Comparison of ENCODE assay signal across 9 cellular contexts in the genomic region with DNA sequence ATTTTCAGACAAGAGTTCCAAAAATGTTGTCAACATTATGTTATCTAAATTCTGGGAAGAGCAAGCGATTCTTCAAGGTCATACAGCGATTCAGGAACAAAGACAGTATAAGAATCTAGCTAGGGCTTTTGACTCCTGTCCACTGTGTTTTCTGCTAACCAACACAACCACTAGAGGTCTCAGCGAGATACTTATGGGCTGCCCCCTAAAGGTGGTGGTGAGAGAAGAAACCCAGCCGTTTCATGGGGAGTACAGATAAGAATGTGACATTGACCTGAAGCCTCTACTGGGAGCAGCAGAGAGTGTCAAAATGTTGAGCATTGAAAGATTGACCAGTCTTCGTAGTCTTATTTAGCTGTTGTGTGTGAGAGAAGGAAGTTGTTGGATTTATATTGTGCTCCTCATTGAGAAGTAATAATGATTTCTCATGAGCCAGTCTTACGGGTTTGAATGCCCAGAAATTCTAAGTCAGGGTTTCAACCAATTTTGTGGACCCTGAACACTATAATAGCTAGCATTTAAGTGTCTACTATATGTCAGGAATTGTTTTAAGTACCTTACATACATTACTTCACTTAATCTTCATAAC.
DNase-seq lines count a peak whose midpoint lies in the region; ATAC-seq and TF ChIP-seq lines count a peak whose summit lies in the region.
"Had no signal": no experiment of that assay in that cellular context is flagged by ENCODE, and none has a peak within 500 bp of the region (broad histone marks: within the 10 kb centered on the region; RNA-seq: fewer than 3 reads in every experiment).

No MANE protein-coding gene starts in this region.

- no peaks in the 10 kb centered on the region for H3K9me2 ChIP-seq in HCT116 (ENCODE audit: insufficient read depth)

- WGBS in iPS DF 6.9 (ENCODE audit: insufficient coverage, insufficient read length) = no CpG with 5 or more reads among the region's 6 CpGs

- no peak for TF ChIP-seq POLR2A in HCT116 (IDR thresholded peaks at IDR 0.05; ENCODE audit: borderline replicate concordance, extremely low read depth, insufficient read depth, insufficient read length)

- H3K27me3 ChIP-seq in HCT116 (ENCODE audit: insufficient read depth, low read length) (no peaks in the 10 kb centered on the region), adipocyte (replicated peaks; ENCODE audit: control insufficient read depth, insufficient read depth, low read length) (no peaks in the 10 kb centered on the region), iPS DF 6.9 (ENCODE audit: control insufficient read depth, insufficient read depth, low read length) (no peaks in the 10 kb centered on the region)
- H3K27me3 ChIP-seq: BLaER1 had no signal

- H3K36me3 ChIP-seq in HCT116 (ENCODE audit: control insufficient read depth in 1 of 2, insufficient read depth in 2 of 2, low read length in 2 of 2) = no peaks in the 10 kb centered on the region
- H3K36me3 ChIP-seq in adipocyte (ENCODE audit: control insufficient read depth, insufficient read depth, low read length, severe bottlenecking) = no peaks in the 10 kb centered on the region
- H3K36me3 ChIP-seq in iPS DF 6.9 (ENCODE audit: control insufficient read depth, insufficient read depth, low read length) = no peaks in the 10 kb centered on the region
- H3K36me3 ChIP-seq: BLaER1 had no signal

- peaks cover 0 to 4% of the 10 kb centered on the region in 2 experiments; a peak in 2 of 4 replicates for H3K4me1 ChIP-seq in HCT116 (ENCODE audit: control insufficient read depth in 1 of 2, insufficient read depth in 2 of 2, low read length in 2 of 2)
- peaks cover 5% of the 10 kb centered on the region for H3K4me1 ChIP-seq in adipocyte (ENCODE audit: control insufficient read depth, insufficient read depth, low read length)
- H3K4me1 ChIP-seq in iPS DF 6.9 (ENCODE audit: control insufficient read depth, insufficient read depth, low read length) = no peaks in the 10 kb centered on the region; the same call in 1 of the 2 replicates
- H3K4me1 ChIP-seq: BLaER1 had no signal

- H3K9ac ChIP-seq in HCT116 (ENCODE audit: low read length) = no peak overlapping the region
- H3K9ac ChIP-seq in adipocyte (ENCODE audit: low read length) = no peak overlapping the region
- H3K9ac ChIP-seq: BLaER1 had no signal

- CTCF ChIA-PET in HCT116 (lab: Charles Lee) = interaction anchor here (0.6 to 2.3 kb wide), 17 partner anchors 9 to 208 kb away, joined by 3 to 14 read pairs (median 3); a partner anchor contains a TSS

- H3K27ac ChIP-seq in HCT116 (ENCODE audit: low read depth, low read length) (no peak overlapping the region), iPS DF 6.9 (ENCODE audit: low read length) (no peak overlapping the region)
- H3K27ac ChIP-seq: BLaER1 had no signal

- ATAC-seq in HCT116 = peak; percentile 100

- H3K79me2 ChIP-seq in HCT116 (ENCODE audit: insufficient read depth, low read length) = no peaks in the 10 kb centered on the region

- peak overlapping the region; percentile 87 for H2AFZ ChIP-seq in HCT116 (ENCODE audit: low read depth, low read length, poor library complexity, severe bottlenecking)

- DNase-seq in NK-92 treated with Interleukin-12 subunit alpha and Interleukin-12 subunit beta, amount 100 ng/mL, for 24 hours (lab: John Stamatoyannopoulos, UW) = peak; percentile 34
- DNase-seq in NK-92 (lab: John Stamatoyannopoulos, UW; ENCODE audit: unreplicated experiment) (no peak), HCT116 (ENCODE audit: low read depth, low spot score) (peak; percentile 75), M059J (ENCODE audit: low read depth) (peak; percentile 65), SIG-M5 treated with dmso at 0.1 percent for 504 hours (lab: John Stamatoyannopoulos, UW; ENCODE audit: unreplicated experiment) (peak; percentile 93), adipocyte (ENCODE audit: low read depth) (peak; percentile 42), iPS DF 6.9 (ENCODE audit: low read depth, low spot score) (peak; percentile 79)
- peak; percentile 11 to 42 for DNase-seq in stimulated activated CD4-positive, alpha-beta T cell treated with anti-CD3 and anti-CD28 coated beads, Interleukin-4, amount 100 ng/mL, for 4 hours

- H3K4me2 ChIP-seq in HCT116 (ENCODE audit: low read length) = peak overlapping the region; percentile 15; the same call in 1 of the 2 replicates
- H3K4me2 ChIP-seq: BLaER1 had no signal

- no TSS peak for BruUV-seq in HCT116 (replicated peaks; lab: Mats Ljungman, UMichigan)

- H3K9me3 ChIP-seq in HCT116 (ENCODE audit: control insufficient read depth in 1 of 2, insufficient read depth in 1 of 2, low read depth in 1 of 2, low read length in 2 of 2) (no peaks in the 10 kb centered on the region), adipocyte (ENCODE audit: control insufficient read depth, low read length) (peaks cover 8% of the 10 kb centered on the region), iPS DF 6.9 (ENCODE audit: control insufficient read depth, insufficient read depth, low read length) (no peaks in the 10 kb centered on the region)

- H4K20me1 ChIP-seq in HCT116 (ENCODE audit: insufficient read depth) = no peaks in the 10 kb centered on the region
- H4K20me1 ChIP-seq: BLaER1 had no signal

- no peak overlapping the region for H3K4me3 ChIP-seq in HCT116 (replicated peaks in 1 of 2; ENCODE audit: low read depth in 1 of 2, low read length in 2 of 2)
- H3K4me3 ChIP-seq in adipocyte (ENCODE audit: low read length) = no peak overlapping the region
- no peak overlapping the region for H3K4me3 ChIP-seq in iPS DF 6.9 (ENCODE audit: low read length)
- H3K4me3 ChIP-seq: BLaER1 had no signal

- peak; percentile 74 for TF ChIP-seq RAD21 in HCT116 (IDR thresholded peaks at IDR 0.05; ENCODE audit: low read depth)

- POLR2A ChIA-PET in HCT116 (lab: Charles Lee) = no interaction called here

- RAD21 ChIA-PET in HCT116 (lab: Charles Lee; ENCODE audit: low non-redundant PET in 1 of 2, low total read pairs in 2 of 2, uncharacterized antibody in 2 of 2, unreplicated experiment in 2 of 2) = no interaction called here

- intact Hi-C loops in HCT116 (cut with micrococcal nuclease) = loop anchor here (2.0 to 10.0 kb wide), 4 partner anchors 88 to 700 kb away; a partner anchor contains a TSS

- peak; percentile 99 for TF ChIP-seq CTCF in HCT116 (IDR thresholded peaks at IDR 0.05 in 2 of 3, conservative IDR thresholded peaks at IDR 0.05 in 1 of 3; ENCODE audit: borderline replicate concordance in 1 of 3, insufficient read depth in 1 of 3, low read depth in 2 of 3, low read length in 2 of 3)

TF ChIP-seq in HCT116, 20 proteins besides CTCF, POLR2A, EP300 and RAD21:
- 0 out of 2 replicates have a peak, but pooled peaks have one; percentile 5 for TF ChIP-seq FOSL1 (IDR thresholded peaks at IDR 0.05; ENCODE audit: low read depth)
- TF ChIP-seq ZNF274 (IDR thresholded peaks at IDR 0.05; ENCODE audit: low read depth, low read length) = no peak
- no peak for TF ChIP-seq POLR2AphosphoS5 (IDR thresholded peaks at IDR 0.05; ENCODE audit: low read depth, low read length)
- TF ChIP-seq SRF (IDR thresholded peaks at IDR 0.05; ENCODE audit: low read depth) = no peak
- TF ChIP-seq ELF1 (IDR thresholded peaks at IDR 0.05; ENCODE audit: borderline replicate concordance, low read depth) = no peak
- TF ChIP-seq, protein P1, sequence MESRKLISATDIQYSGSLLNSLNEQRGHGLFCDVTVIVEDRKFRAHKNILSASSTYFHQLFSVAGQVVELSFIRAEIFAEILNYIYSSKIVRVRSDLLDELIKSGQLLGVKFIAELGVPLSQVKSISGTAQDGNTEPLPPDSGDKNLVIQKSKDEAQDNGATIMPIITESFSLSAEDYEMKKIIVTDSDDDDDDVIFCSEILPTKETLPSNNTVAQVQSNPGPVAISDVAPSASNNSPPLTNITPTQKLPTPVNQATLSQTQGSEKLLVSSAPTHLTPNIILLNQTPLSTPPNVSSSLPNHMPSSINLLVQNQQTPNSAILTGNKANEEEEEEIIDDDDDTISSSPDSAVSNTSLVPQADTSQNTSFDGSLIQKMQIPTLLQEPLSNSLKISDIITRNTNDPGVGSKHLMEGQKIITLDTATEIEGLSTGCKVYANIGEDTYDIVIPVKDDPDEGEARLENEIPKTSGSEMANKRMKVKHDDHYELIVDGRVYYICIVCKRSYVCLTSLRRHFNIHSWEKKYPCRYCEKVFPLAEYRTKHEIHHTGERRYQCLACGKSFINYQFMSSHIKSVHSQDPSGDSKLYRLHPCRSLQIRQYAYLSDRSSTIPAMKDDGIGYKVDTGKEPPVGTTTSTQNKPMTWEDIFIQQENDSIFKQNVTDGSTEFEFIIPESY (IDR thresholded peaks at IDR 0.05; ENCODE audit: extremely low read depth, insufficient replicate concordance, low read length) = no peak
- TF ChIP-seq CBX3 (IDR thresholded peaks at IDR 0.05; ENCODE audit: low read depth) = peak; percentile 89
- TF ChIP-seq YY1 (IDR thresholded peaks at IDR 0.05; ENCODE audit: extremely low read depth, insufficient replicate concordance, low read depth, low read length) = peak; percentile 65
TF ChIP-seq in HCT116: peak in this region for 3.
